19 cellular contexts compared by ENCODE assay signal in the genomic region with DNA sequence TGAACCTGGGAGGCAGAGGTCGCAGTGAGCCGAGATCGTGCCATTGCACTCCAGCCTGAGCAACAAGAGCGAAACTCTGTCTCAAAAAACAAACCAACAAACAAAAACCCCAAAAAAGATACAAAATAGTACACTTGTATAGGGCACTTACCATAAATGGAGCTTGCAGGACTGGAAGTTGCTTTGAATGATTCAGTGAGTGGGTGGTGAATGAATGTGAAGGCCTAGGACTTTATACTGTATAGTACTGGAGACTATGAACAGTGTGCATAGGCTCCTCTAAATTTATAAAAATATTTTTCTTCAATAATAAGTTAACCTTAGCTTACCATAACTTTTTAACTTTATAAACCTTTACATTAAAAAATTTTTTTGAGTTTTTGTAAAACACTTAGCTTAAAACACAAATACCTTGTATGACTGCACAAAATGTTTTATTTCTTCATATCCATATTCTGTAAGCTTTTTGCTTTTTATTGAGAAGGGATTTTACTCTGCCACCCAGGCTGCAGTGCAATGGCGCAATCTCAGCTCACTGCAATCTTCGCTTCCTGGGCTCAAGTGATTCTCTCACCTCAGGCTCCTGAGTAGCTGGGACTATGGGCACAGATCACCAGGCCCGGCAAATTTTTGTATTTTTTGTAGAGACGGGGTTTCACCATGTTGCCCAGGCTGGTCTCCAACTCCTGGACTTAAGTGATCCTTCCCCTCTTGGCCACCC. TPM values are rescaled to one million over a fixed set of nuclear protein-coding genes. Genes with fewer than 3 reads are reported as not detected.
DNase-seq lines count a peak whose midpoint lies in the region; FAIRE-seq and TF ChIP-seq lines count a peak whose summit lies in the region.
"Had no signal": no experiment of that assay in that cellular context is flagged by ENCODE, and none has a peak within 500 bp of the region (broad histone marks: within the 10 kb centered on the region; RNA-seq: fewer than 3 reads in every experiment).

No MANE protein-coding gene starts in this region.

- H3K9me3 ChIP-seq in tibial nerve = no peaks in the 10 kb centered on the region
- H3K9me3 ChIP-seq: MG63, Peyer's patch, SK-N-SH had no signal

- TF ChIP-seq CTCF in NB4 (IDR thresholded peaks at IDR 0.05; ENCODE audit: low read depth, low read length) (no peak), bronchial epithelial cell (IDR thresholded peaks at IDR 0.05; ENCODE audit: insufficient read depth, low read length, severe bottlenecking) (no peak), tibial nerve (IDR thresholded peaks at IDR 0.05) (no peak)

- H3K36me3 ChIP-seq in bronchial epithelial cell (ENCODE audit: control insufficient read depth, insufficient read depth, low read length) (no peaks in the 10 kb centered on the region), tibial nerve (no peaks in the 10 kb centered on the region)
- H3K36me3 ChIP-seq: MG63, Peyer's patch had no signal

- H3K4me3 ChIP-seq in NB4 (ENCODE audit: low read depth, low read length) = no peak overlapping the region
- no peak overlapping the region for H3K4me3 ChIP-seq in bronchial epithelial cell (ENCODE audit: low read depth, low read length)
- no peak overlapping the region for H3K4me3 ChIP-seq in tibial nerve
- H3K4me3 ChIP-seq: MG63, Peyer's patch had no signal

- TF ChIP-seq POLR2A in NB4 (IDR thresholded peaks at IDR 0.05; ENCODE audit: extremely low read depth, insufficient read length) (no peak), tibial nerve (IDR thresholded peaks at IDR 0.05) (no peak)

- no peak for TF ChIP-seq EP300 in tibial nerve (IDR thresholded peaks at IDR 0.05)

- H3K4me1 ChIP-seq in tibial nerve = peaks cover 0 to 9% (median 0%) of the 10 kb centered on the region in 4 donors
- H3K4me1 ChIP-seq: Peyer's patch had no signal

- 85% methylated on average over 8 of the region's 8 CpGs for WGBS in tibial nerve, 2 donors

- no peak overlapping the region for H3K27ac ChIP-seq in tibial nerve
- H3K27ac ChIP-seq: Peyer's patch had no signal

- H3K27me3 ChIP-seq in bronchial epithelial cell (ENCODE audit: control insufficient read depth, insufficient read depth, low read length) (no peaks in the 10 kb centered on the region), tibial nerve (no peaks in the 10 kb centered on the region)
- H3K27me3 ChIP-seq: MG63, Peyer's patch had no signal

- peak; percentile 38 for DNase-seq in activated CD8-positive, alpha-beta memory T cell treated with anti-CD3 and anti-CD28 coated beads, Interleukin-2, amount 50 U/mL, for 48 hours
- DNase-seq in activated CD8-positive, alpha-beta memory T cell treated with anti-CD3 and anti-CD28 coated beads, Interleukin-2, amount 50 U/mL, for 4 hours = no peak
- peak; percentile 31 for DNase-seq in NB4 (ENCODE audit: low read depth)
- peak; percentile 39 for DNase-seq in bronchial epithelial cell (ENCODE audit: low read depth)
- DNase-seq in superior temporal gyrus (ENCODE audit: extremely low spot score) = no peak
- no peak for DNase-seq in DMS153 (lab: John Stamatoyannopoulos, UW)
- no peak for DNase-seq in tibial nerve (ENCODE audit: low spot score in 2 of 2)
- DNase-seq: CD4-positive, CD25-positive, alpha-beta regulatory T cell; H9; KBM-7; MG63; NCI-H1048; NCI-H1417; NCI-H1694; NCI-H2029 treated with DMSO at 0.1 percent for 48 hours; NCI-H69; OCI-M1; Peyer's patch; SK-N-SH had no signal

- FAIRE-seq in bronchial epithelial cell (lab: Jason Lieb, UNC) = no peak

RNA-seq across cellular contexts. Expression of a gene that starts 6.9 kb away (rescaled TPM):
- total RNA-seq in bronchial epithelial cell (136 and 140 TPM in 2 replicates), tibial nerve (100 to 1,000 TPM in 3 of 4 donors, 10 to 100 TPM in 1; 97.5 to 136 (median 126) TPM)

RNA-seq across cellular contexts. Expression of a gene that starts 30.5 kb away (rescaled TPM):
- total RNA-seq in bronchial epithelial cell = 18.2 and 19.6 TPM in 2 replicates
- total RNA-seq in tibial nerve = 10 to 100 TPM; 20.0 to 26.4 (median 23.3) TPM

RNA-seq across cellular contexts. Expression of a gene that starts 58.3 kb away (rescaled TPM):
- total RNA-seq in bronchial epithelial cell = 1,106 and 1,178 TPM in 2 replicates
- total RNA-seq in tibial nerve = 1,000 to 10,000 TPM in 2 of 4 donors, 100 to 1,000 TPM in 2; 803 to 1,127 (median 967) TPM

Comparison
In these comparisons a context has a peak if more than half of its experiments do, and no peak if none do; other contexts are left out.
1. DNase-seq: peak in activated CD8-positive, alpha-beta memory T cell treated with anti-CD3 and anti-CD28 coated beads, Interleukin-2, amount 50 U/mL, for 48 hours (single experiment), NB4 (single experiment) and bronchial epithelial cell (single experiment); none in activated CD8-positive, alpha-beta memory T cell treated with anti-CD3 and anti-CD28 coated beads, Interleukin-2, amount 50 U/mL, for 4 hours (single experiment), superior temporal gyrus (single experiment), DMS153 (single experiment) and tibial nerve (0 of 2).